1 cellular context compared by ENCODE assay signal in genomic region chr7:1503390-1503789, GRCh38.
TF ChIP-seq lines count a peak whose summit lies in the region.

No MANE protein-coding gene starts in this region.

TF ChIP-seq in IMR-90, 13 proteins besides CTCF, POLR2A, EP300 and RAD21 (continued from another document):
- TF ChIP-seq USF2 (IDR thresholded peaks at IDR 0.05; ENCODE audit: low read depth, low read length), result no peak
- TF ChIP-seq NFE2L2 (IDR thresholded peaks at IDR 0.05; ENCODE audit: low read depth, low read length), result no peak
- TF ChIP-seq CHD1 (IDR thresholded peaks at IDR 0.05; ENCODE audit: low read depth, low read length), result no peak
- no peak for TF ChIP-seq RFX5 (IDR thresholded peaks at IDR 0.05; ENCODE audit: low read depth, low read length)
- no peak for TF ChIP-seq MXI1 (IDR thresholded peaks at IDR 0.05; ENCODE audit: borderline replicate concordance, low read depth, low read length)
- no peak for TF ChIP-seq MAFK (IDR thresholded peaks at IDR 0.05; ENCODE audit: low read depth, low read length)
- no peak for TF ChIP-seq BHLHE40 (IDR thresholded peaks at IDR 0.05; ENCODE audit: low read depth, low read length)
- TF ChIP-seq MAZ (IDR thresholded peaks at IDR 0.05; ENCODE audit: borderline replicate concordance, low read depth, low read length), result no peak
